In the genomic region with DNA sequence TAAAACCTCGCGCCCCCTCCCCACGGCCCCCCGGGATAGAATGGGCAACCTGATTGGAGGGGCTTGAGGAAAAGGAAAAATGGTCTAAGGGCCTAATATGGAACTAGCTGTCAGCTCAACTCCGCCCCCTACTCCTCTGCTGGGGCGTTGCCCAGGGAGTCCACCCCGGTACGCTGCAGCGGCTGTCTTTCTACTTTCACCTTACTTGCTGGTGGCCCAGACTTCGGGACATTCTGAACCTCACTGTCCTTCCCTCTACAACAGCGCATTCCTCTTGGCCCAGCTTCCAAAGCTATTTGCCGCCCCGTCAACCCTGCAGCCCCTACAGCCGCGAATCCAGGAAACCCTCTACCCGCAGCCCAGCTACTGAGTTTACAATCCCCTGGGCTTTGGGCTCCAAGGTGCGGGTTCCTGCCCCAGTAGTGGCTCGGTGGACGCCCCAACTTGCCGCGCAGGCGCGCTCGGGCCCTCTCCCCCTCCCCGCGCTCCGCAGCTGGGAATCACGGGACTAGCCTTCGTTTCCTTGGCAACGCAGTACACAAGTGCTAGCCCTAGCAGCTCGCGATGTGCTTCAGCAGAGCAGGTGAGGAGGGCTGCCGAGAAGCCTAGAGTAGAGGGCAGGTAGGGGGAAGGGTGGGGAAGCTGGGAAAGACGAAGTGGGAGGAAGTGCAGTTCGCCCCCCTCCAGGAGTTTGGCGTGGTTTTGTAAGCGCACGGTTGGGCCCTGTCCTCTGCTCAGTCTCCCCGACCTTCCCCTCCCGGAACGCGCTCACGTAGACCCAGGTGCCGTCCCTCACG, we compare ENCODE assay signal across 8 cellular contexts. TPM values are rescaled to one million over a fixed set of nuclear protein-coding genes. Genes with fewer than 3 reads are reported as not detected.
A peak's percentile ranks its signal among the peaks of the same experiment; 100 is the strongest.
DNase-seq lines count a peak whose midpoint lies in the region; ATAC-seq, FAIRE-seq and TF ChIP-seq lines count a peak whose summit lies in the region.

No MANE protein-coding gene starts in this region.

- H3K9me3 ChIP-seq in HEK293 (ENCODE audit: control insufficient read depth, insufficient read depth, low read depth, low read length) = no peaks in the 10 kb centered on the region
- H3K9me3 ChIP-seq in SK-N-MC (ENCODE audit: low read depth, low read length) = no peaks in the 10 kb centered on the region
- no peaks in the 10 kb centered on the region for H3K9me3 ChIP-seq in cardiac muscle cell (ENCODE audit: low read depth)
- no peaks in the 10 kb centered on the region for H3K9me3 ChIP-seq in pancreas
- no peaks in the 10 kb centered on the region for H3K9me3 ChIP-seq in tibial artery

- ATAC-seq in pancreas = peak; percentile 98 to 99 (median 99)

- CTCF ChIA-PET in HEK293 (lab: Yijun Ruan, JAX) = interaction anchor here (0.7 kb wide), 2 partner anchors 12 to 36 kb away, joined by 5 read pairs; no protein-coding TSS in a partner anchor

- H3K4me3 ChIP-seq in HEK293 (ENCODE audit: low read depth, low read length) = peak overlapping the region; percentile 69
- peak overlapping the region; percentile 86 for H3K4me3 ChIP-seq in SK-N-MC
- H3K4me3 ChIP-seq in cardiac muscle cell = peak overlapping the region; percentile 48
- H3K4me3 ChIP-seq in pancreas = peak overlapping the region; percentile 5 to 58 (median 43)
- H3K4me3 ChIP-seq in tibial artery = peak overlapping the region; percentile 51

- H3K36me3 ChIP-seq in HEK293 (ENCODE audit: control insufficient read depth in 2 of 2, insufficient read depth in 1 of 2, low read length in 2 of 2) (no peaks in the 10 kb centered on the region), SK-N-MC (ENCODE audit: insufficient read depth, low read length) (no peaks in the 10 kb centered on the region), cardiac muscle cell (no peaks in the 10 kb centered on the region), pancreas (no peaks in the 10 kb centered on the region), tibial artery (no peaks in the 10 kb centered on the region)

- H3K9me3 Mint-ChIP-seq in activated naive CD8-positive, alpha-beta T cell (ENCODE audit: low read depth) = no peaks in the 10 kb centered on the region

- no peaks in the 10 kb centered on the region for H3K27me3 ChIP-seq in cardiac muscle cell
- H3K27me3 ChIP-seq in pancreas = no peaks in the 10 kb centered on the region
- H3K27me3 ChIP-seq in tibial artery = no peaks in the 10 kb centered on the region

- DNase-seq in GDM1 (lab: John Stamatoyannopoulos, UW) = peak; percentile 59
- DNase-seq in MV-4-11 (lab: John Stamatoyannopoulos, UW) = peak; percentile 75
- peak; percentile 10 for DNase-seq in SK-N-MC (ENCODE audit: low read depth, low spot score)
- peak; percentile 91 to 93 for DNase-seq in cardiac muscle cell (ENCODE audit: low read depth in 1 of 2, low spot score in 1 of 2)
- peak; percentile 92 to 98 (median 93) for DNase-seq in pancreas
- DNase-seq in tibial artery = peak; percentile 83 to 87

- WGBS in pancreas, 2 donors = 2 to 3% methylated on average over 45 of the region's 45 CpGs

- H3K36me3 Mint-ChIP-seq in activated naive CD8-positive, alpha-beta T cell = no peaks in the 10 kb centered on the region

- intact Hi-C loops in pancreas (cut with DNase I) (no loop called here), tibial artery (cut with DNase I; ENCODE audit: low total_unique reads) (no loop called here)

- no peaks in the 10 kb centered on the region for H3K4me1 ChIP-seq in HEK293 (ENCODE audit: control insufficient read depth, insufficient read depth, low read length)
- H3K4me1 ChIP-seq in cardiac muscle cell (ENCODE audit: low read depth) = no peaks in the 10 kb centered on the region
- no peaks in the 10 kb centered on the region for H3K4me1 ChIP-seq in pancreas
- peaks cover 0 to 14% (median 5%) of the 10 kb centered on the region in 4 donors for H3K4me1 ChIP-seq in tibial artery

- peak overlapping the region; percentile 86 for H3K4me3 Mint-ChIP-seq in activated naive CD8-positive, alpha-beta T cell

- H3K27ac Mint-ChIP-seq in activated naive CD8-positive, alpha-beta T cell = peak overlapping the region; percentile 69

- H3K27ac ChIP-seq in HEK293 (ENCODE audit: extremely low read depth, low read depth, low read length) = peak overlapping the region; percentile 20; the same call in 1 of the 2 replicates
- H3K27ac ChIP-seq in SK-N-MC = no peak overlapping the region
- H3K27ac ChIP-seq in cardiac muscle cell = peak overlapping the region; percentile 96
- peak overlapping the region; percentile 63 to 79 (median 70) for H3K27ac ChIP-seq in pancreas
- H3K27ac ChIP-seq in tibial artery = peak overlapping the region; percentile 35 to 58

- FAIRE-seq in pancreas (lab: Jason Lieb, UNC) = no peak

- H3K27me3 Mint-ChIP-seq in activated naive CD8-positive, alpha-beta T cell = no peaks in the 10 kb centered on the region

- POLR2A ChIA-PET in HEK293 (lab: Yijun Ruan, JAX) = interaction anchor here (0.5 kb wide), 1 partner anchor 1160 kb away, joined by 4 read pairs; no protein-coding TSS in a partner anchor

- peak overlapping the region; percentile 71 for H3K9ac ChIP-seq in SK-N-MC (ENCODE audit: insufficient read length)

- TF ChIP-seq CTCF in HEK293 (tag by site-specific recombination; IDR thresholded peaks at IDR 0.05) (peak; percentile 65; the same call in 1 of the 2 replicates), cardiac muscle cell (IDR thresholded peaks at IDR 0.05; ENCODE audit: low read depth, low read length) (peak; percentile 18), pancreas (IDR thresholded peaks at IDR 0.05) (no peak), tibial artery (IDR thresholded peaks at IDR 0.05) (no peak)

- peaks cover 19% of the 10 kb centered on the region for H3K4me1 Mint-ChIP-seq in activated naive CD8-positive, alpha-beta T cell (ENCODE audit: low read depth)

TF ChIP-seq in HEK293, 187 proteins besides CTCF, POLR2A, EP300 and RAD21 (continues in another document):
- TF ChIP-seq, protein P1, sequence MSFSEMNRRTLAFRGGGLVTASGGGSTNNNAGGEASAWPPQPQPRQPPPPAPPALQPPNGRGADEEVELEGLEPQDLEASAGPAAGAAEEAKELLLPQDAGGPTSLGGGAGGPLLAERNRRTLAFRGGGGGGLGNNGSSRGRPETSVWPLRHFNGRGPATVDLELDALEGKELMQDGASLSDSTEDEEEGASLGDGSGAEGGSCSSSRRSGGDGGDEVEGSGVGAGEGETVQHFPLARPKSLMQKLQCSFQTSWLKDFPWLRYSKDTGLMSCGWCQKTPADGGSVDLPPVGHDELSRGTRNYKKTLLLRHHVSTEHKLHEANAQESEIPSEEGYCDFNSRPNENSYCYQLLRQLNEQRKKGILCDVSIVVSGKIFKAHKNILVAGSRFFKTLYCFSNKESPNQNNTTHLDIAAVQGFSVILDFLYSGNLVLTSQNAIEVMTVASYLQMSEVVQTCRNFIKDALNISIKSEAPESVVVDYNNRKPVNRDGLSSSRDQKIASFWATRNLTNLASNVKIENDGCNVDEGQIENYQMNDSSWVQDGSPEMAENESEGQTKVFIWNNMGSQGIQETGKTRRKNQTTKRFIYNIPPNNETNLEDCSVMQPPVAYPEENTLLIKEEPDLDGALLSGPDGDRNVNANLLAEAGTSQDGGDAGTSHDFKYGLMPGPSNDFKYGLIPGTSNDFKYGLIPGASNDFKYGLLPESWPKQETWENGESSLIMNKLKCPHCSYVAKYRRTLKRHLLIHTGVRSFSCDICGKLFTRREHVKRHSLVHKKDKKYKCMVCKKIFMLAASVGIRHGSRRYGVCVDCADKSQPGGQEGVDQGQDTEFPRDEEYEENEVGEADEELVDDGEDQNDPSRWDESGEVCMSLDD (tag by site-specific recombination; IDR thresholded peaks at IDR 0.05) = peak; percentile 81
- TF ChIP-seq ZNF76 (tag by site-specific recombination; IDR thresholded peaks at IDR 0.05; ENCODE audit: borderline replicate concordance, low read depth) = peak; percentile 57; the same call in 1 of the 2 replicates
- peak; percentile 33; the same call in 1 of the 2 replicates for TF ChIP-seq GLIS1 (tag by site-specific recombination; IDR thresholded peaks at IDR 0.05)
- TF ChIP-seq ZBTB20 (tag by site-specific recombination; IDR thresholded peaks at IDR 0.05) = peak; percentile 77; the same call in 1 of the 2 replicates
- TF ChIP-seq, protein P2, sequence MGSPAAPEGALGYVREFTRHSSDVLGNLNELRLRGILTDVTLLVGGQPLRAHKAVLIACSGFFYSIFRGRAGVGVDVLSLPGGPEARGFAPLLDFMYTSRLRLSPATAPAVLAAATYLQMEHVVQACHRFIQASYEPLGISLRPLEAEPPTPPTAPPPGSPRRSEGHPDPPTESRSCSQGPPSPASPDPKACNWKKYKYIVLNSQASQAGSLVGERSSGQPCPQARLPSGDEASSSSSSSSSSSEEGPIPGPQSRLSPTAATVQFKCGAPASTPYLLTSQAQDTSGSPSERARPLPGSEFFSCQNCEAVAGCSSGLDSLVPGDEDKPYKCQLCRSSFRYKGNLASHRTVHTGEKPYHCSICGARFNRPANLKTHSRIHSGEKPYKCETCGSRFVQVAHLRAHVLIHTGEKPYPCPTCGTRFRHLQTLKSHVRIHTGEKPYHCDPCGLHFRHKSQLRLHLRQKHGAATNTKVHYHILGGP (tag by site-specific recombination; IDR thresholded peaks at IDR 0.05) = no peak
- TF ChIP-seq, protein P3, sequence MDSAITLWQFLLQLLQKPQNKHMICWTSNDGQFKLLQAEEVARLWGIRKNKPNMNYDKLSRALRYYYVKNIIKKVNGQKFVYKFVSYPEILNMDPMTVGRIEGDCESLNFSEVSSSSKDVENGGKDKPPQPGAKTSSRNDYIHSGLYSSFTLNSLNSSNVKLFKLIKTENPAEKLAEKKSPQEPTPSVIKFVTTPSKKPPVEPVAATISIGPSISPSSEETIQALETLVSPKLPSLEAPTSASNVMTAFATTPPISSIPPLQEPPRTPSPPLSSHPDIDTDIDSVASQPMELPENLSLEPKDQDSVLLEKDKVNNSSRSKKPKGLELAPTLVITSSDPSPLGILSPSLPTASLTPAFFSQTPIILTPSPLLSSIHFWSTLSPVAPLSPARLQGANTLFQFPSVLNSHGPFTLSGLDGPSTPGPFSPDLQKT (IDR thresholded peaks at IDR 0.05; ENCODE audit: borderline replicate concordance, low read depth, low read length) = no peak
- TF ChIP-seq, protein P4, sequence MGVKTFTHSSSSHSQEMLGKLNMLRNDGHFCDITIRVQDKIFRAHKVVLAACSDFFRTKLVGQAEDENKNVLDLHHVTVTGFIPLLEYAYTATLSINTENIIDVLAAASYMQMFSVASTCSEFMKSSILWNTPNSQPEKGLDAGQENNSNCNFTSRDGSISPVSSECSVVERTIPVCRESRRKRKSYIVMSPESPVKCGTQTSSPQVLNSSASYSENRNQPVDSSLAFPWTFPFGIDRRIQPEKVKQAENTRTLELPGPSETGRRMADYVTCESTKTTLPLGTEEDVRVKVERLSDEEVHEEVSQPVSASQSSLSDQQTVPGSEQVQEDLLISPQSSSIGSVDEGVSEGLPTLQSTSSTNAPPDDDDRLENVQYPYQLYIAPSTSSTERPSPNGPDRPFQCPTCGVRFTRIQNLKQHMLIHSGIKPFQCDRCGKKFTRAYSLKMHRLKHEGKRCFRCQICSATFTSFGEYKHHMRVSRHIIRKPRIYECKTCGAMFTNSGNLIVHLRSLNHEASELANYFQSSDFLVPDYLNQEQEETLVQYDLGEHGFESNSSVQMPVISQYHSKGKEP (tag by site-specific recombination; IDR thresholded peaks at IDR 0.05) = no peak

RNA-seq across cellular contexts. Expression of a gene that starts 55.6 kb away (rescaled TPM):
- total RNA-seq in cardiac muscle cell (not detected in 2 replicates), pancreas (not detected)
- polyA plus RNA-seq in cardiac muscle cell (not detected in 2 replicates), pancreas (under 1 TPM in 1 of 2 donors, not detected in 1; 0.05 TPM)

Comparison
In these comparisons a context has a peak if more than half of its experiments do, and no peak if none do; other contexts are left out.
1. DNase-seq: peak in every context shown above with its lines; median percentile 93 in pancreas; 92 in cardiac muscle cell; 85 in tibial artery; 75 in MV-4-11; 59 in GDM1; 10 in SK-N-MC.
2. CTCF ChIP-seq: peak in HEK293 (single experiment) and cardiac muscle cell (single experiment); none in pancreas (0 of 4) and tibial artery (0 of 2).
3. Peak in every context shown above with its lines, with median percentiles within 50 percentile points of each other: H3K4me3 ChIP-seq.